Comparison of ENCODE assay signal across 17 cellular contexts in genomic region chr5:95778713-95779426, GRCh38. TPM values are rescaled to one million over a fixed set of nuclear protein-coding genes. Genes with fewer than 3 reads are reported as not detected.
DNase-seq lines count a peak whose midpoint lies in the region; ATAC-seq and TF ChIP-seq lines count a peak whose summit lies in the region.
"Had no signal": no experiment of that assay in that cellular context is flagged by ENCODE, and none has a peak within 500 bp of the region (broad histone marks: within the 10 kb centered on the region; RNA-seq: fewer than 3 reads in every experiment).

No MANE protein-coding gene starts in this region.

- no peak overlapping the region for H3K9ac ChIP-seq in SK-N-MC (ENCODE audit: insufficient read length)

- H3K9me3 ChIP-seq in SK-N-MC (ENCODE audit: low read depth, low read length) = no peaks in the 10 kb centered on the region
- H3K9me3 ChIP-seq in right cardiac atrium (ENCODE audit: control insufficient read depth, low read length) = no peaks in the 10 kb centered on the region
- no peaks in the 10 kb centered on the region for H3K9me3 ChIP-seq in gastrocnemius medialis

- peak in 1 of 2 donors; percentile 39 for ATAC-seq in right cardiac atrium
- ATAC-seq in gastrocnemius medialis = no peak
- ATAC-seq: T-cell had no signal

- no peaks in the 10 kb centered on the region for H3K36me3 Mint-ChIP-seq in CD14-positive monocyte
- peaks cover 7% of the 10 kb centered on the region for H3K36me3 Mint-ChIP-seq in chondrocyte (ENCODE audit: low read depth)
- peaks cover 41% of the 10 kb centered on the region for H3K36me3 Mint-ChIP-seq in osteocyte (ENCODE audit: unreplicated experiment)
- H3K36me3 Mint-ChIP-seq: CD4-positive, alpha-beta memory T cell; T-cell had no signal

- peaks cover 39% of the 10 kb centered on the region for H3K36me3 ChIP-seq in SK-N-MC (ENCODE audit: insufficient read depth, low read length)
- H3K36me3 ChIP-seq in gastrocnemius medialis = peaks cover 0 to 1% of the 10 kb centered on the region in 2 donors

- H3K4me1 ChIP-seq in right cardiac atrium (ENCODE audit: control insufficient read depth, insufficient read depth, low read length) = peaks cover 4% of the 10 kb centered on the region
- peaks cover 6 to 63% of the 10 kb centered on the region in 2 donors for H3K4me1 ChIP-seq in gastrocnemius medialis

- intact Hi-C loops in CD14-positive monocyte (cut with micrococcal nuclease) = no loop called here
- intact Hi-C loops in right cardiac atrium (cut with DNase I) = no loop called here
- intact Hi-C loops in gastrocnemius medialis (cut with DNase I; ENCODE audit: low total_unique reads) = no loop called here

- no peak for TF ChIP-seq POLR2A in gastrocnemius medialis (IDR thresholded peaks at IDR 0.05)

- H3K27me3 Mint-ChIP-seq in CD14-positive monocyte (ENCODE audit: low read depth in 3 of 3) (no peaks in the 10 kb centered on the region), chondrocyte (ENCODE audit: low read depth) (no peaks in the 10 kb centered on the region), osteocyte (ENCODE audit: unreplicated experiment) (no peaks in the 10 kb centered on the region)
- H3K27me3 Mint-ChIP-seq: central memory CD8-positive, alpha-beta T cell; T-cell had no signal

- H3K9me3 Mint-ChIP-seq in CD14-positive monocyte (no peaks in the 10 kb centered on the region), chondrocyte (ENCODE audit: low read depth) (no peaks in the 10 kb centered on the region), osteocyte (ENCODE audit: unreplicated experiment) (no peaks in the 10 kb centered on the region)
- H3K9me3 Mint-ChIP-seq: CD4-positive, alpha-beta memory T cell; central memory CD8-positive, alpha-beta T cell; T-cell had no signal

- H3K27ac Mint-ChIP-seq in CD14-positive monocyte = peak overlapping the region in 6 of 7 donors; percentile 56 to 93 (median 84)
- no peak overlapping the region for H3K27ac Mint-ChIP-seq in chondrocyte (ENCODE audit: unreplicated experiment)
- H3K27ac Mint-ChIP-seq in osteocyte (ENCODE audit: unreplicated experiment) = no peak overlapping the region

- H3K27ac ChIP-seq in SK-N-MC (peak overlapping the region; percentile 35; the same call in 1 of the 2 replicates), right cardiac atrium (ENCODE audit: low read length) (peak overlapping the region; percentile 9), gastrocnemius medialis (peak overlapping the region; percentile 76 to 85 (median 83))

- TF ChIP-seq CTCF in CD14-positive monocyte (IDR thresholded peaks at IDR 0.05) (no peak), gastrocnemius medialis (IDR thresholded peaks at IDR 0.05 in 4 of 5, conservative IDR thresholded peaks at IDR 0.05 in 1 of 5) (no peak), chondrocyte (IDR thresholded peaks at IDR 0.05) (no peak), osteocyte (IDR thresholded peaks at IDR 0.05) (no peak)

- H3K4me3 Mint-ChIP-seq in CD14-positive monocyte (peak overlapping the region; percentile 59 to 82), chondrocyte (ENCODE audit: unreplicated experiment) (no peak overlapping the region), osteocyte (ENCODE audit: unreplicated experiment) (no peak overlapping the region)
- H3K4me3 Mint-ChIP-seq: CD4-positive, alpha-beta memory T cell; central memory CD8-positive, alpha-beta T cell; T-cell had no signal

- H3K4me3 ChIP-seq in SK-N-MC = no peak overlapping the region
- no peak overlapping the region for H3K4me3 ChIP-seq in right cardiac atrium (ENCODE audit: low read length)
- H3K4me3 ChIP-seq in gastrocnemius medialis = no peak overlapping the region

- DNase-seq in CD14-positive monocyte (ENCODE audit: low spot score) = no peak
- no peak for DNase-seq in SK-N-MC (ENCODE audit: low read depth, low spot score)
- no peak for DNase-seq in right cardiac atrium
- DNase-seq in gastrocnemius medialis = no peak
- DNase-seq in activated CD4-positive, CD25-positive, alpha-beta regulatory T cell treated with anti-CD3 and anti-CD28 coated beads, Interleukin-2, amount 50 U/mL, for 72 hours = no peak
- DNase-seq in chondrocyte (ENCODE audit: low spot score) = no peak
- no peak for DNase-seq in osteocyte (ENCODE audit: extremely low spot score, unreplicated experiment)
- no peak for DNase-seq in stimulated activated CD4-positive, alpha-beta T cell treated with anti-CD3 and anti-CD28 coated beads, Interleukin-12 subunit alpha, Interleukin-12 subunit beta, amount 100 ng/mL, for 4 hours
- DNase-seq: activated CD4-positive, alpha-beta T cell treated with anti-CD3 and anti-CD28 coated beads, Interleukin-2, amount 50 U/mL, for 4 hours; activated naive CD4-positive, alpha-beta T cell treated with Interleukin-2 at 50 U/mL for 16 hours; CD4-positive, alpha-beta memory T cell; NCI-H1092; NCI-H345; stimulated activated CD4-positive, alpha-beta T cell treated with anti-CD3 and anti-CD28 coated beads, Interleukin-4, amount 100 ng/mL, for 24 hours; stimulated activated naive CD4-positive, alpha-beta T cell; T-cell had no signal

- in situ Hi-C loops in gastrocnemius medialis (cut with MboI; ENCODE audit: low sequenced_read_pairs in 4 of 4) = loop anchor here in 3 of 4 donors (5.0 to 25.0 kb wide), 5 partner anchors 66 to 558 kb away; no protein-coding TSS in a partner anchor

- H3K27me3 ChIP-seq in right cardiac atrium (ENCODE audit: control insufficient read depth, insufficient read depth) = no peaks in the 10 kb centered on the region
- H3K27me3 ChIP-seq in gastrocnemius medialis = no peaks in the 10 kb centered on the region

- H3K4me1 Mint-ChIP-seq in CD14-positive monocyte (peaks cover 32% of the 10 kb centered on the region), chondrocyte (ENCODE audit: low read depth) (peaks cover 12% of the 10 kb centered on the region), osteocyte (ENCODE audit: unreplicated experiment) (peaks cover 15% of the 10 kb centered on the region)

- 67% methylated on average over 7 of the region's 7 CpGs for WGBS in right cardiac atrium

RNA-seq across cellular contexts. Expression of gene GLRX, which starts 43.7 kb away (rescaled TPM):
- polyA plus RNA-seq in CD14-positive monocyte = 100 to 1,000 TPM; 555 to 603 TPM
- total RNA-seq in right cardiac atrium = 10 to 100 TPM; 70.2 to 85.2 (median 79.4) TPM
- 192 TPM for polyA plus RNA-seq in right cardiac atrium
- 1,000 to 10,000 TPM; 1,042 to 2,721 (median 1,859) TPM for total RNA-seq in gastrocnemius medialis
- 18.3 to 24.8 TPM (median 21.6 TPM) in 3 replicates for total RNA-seq in chondrocyte
- total RNA-seq in osteocyte = 26.3 and 32.8 TPM in 2 replicates

RNA-seq across cellular contexts. Expression of gene RHOBTB3, which starts 47.7 kb away (rescaled TPM):
- polyA plus RNA-seq in CD14-positive monocyte = 1 to 10 TPM in 1 of 2 donors, under 1 TPM in 1; 0.41 to 1.5 TPM
- 100 to 1,000 TPM in 3 of 4 donors, 10 to 100 TPM in 1; 84.7 to 115 (median 104) TPM for total RNA-seq in right cardiac atrium
- polyA plus RNA-seq in right cardiac atrium = 32.7 TPM
- total RNA-seq in gastrocnemius medialis = 100 to 1,000 TPM in 1 of 4 donors, 10 to 100 TPM in 3; 40.1 to 134 (median 86.9) TPM
- 67.1 to 75.4 TPM (median 75.2 TPM) in 3 replicates for total RNA-seq in chondrocyte
- 190 and 208 TPM in 2 replicates for total RNA-seq in osteocyte

Comparison
In these comparisons a context has a peak if more than half of its experiments do, and no peak if none do; other contexts are left out.
1. H3K27ac Mint-ChIP-seq: peak in CD14-positive monocyte (6 of 7); none in chondrocyte (single experiment) and osteocyte (single experiment).
2. H3K4me3 Mint-ChIP-seq: peak in CD14-positive monocyte (2 of 2); none in chondrocyte (single experiment) and osteocyte (single experiment).
3. H3K27ac ChIP-seq: peak in every context shown above with its lines; median percentile 83 in gastrocnemius medialis; 35 in SK-N-MC; 9 in right cardiac atrium.
4. RNA of gene GLRX, which starts 43.7 kb away (total RNA-seq): 1,042 to 2,721 TPM in gastrocnemius medialis; 70.2 to 85.2 TPM in right cardiac atrium, 26.3 to 32.8 TPM in osteocyte and 18.3 to 24.8 TPM in chondrocyte; every median in the first group is over 10 times any median in the second.